Comparison of ENCODE assay signal across 21 cellular contexts in the genomic region with DNA sequence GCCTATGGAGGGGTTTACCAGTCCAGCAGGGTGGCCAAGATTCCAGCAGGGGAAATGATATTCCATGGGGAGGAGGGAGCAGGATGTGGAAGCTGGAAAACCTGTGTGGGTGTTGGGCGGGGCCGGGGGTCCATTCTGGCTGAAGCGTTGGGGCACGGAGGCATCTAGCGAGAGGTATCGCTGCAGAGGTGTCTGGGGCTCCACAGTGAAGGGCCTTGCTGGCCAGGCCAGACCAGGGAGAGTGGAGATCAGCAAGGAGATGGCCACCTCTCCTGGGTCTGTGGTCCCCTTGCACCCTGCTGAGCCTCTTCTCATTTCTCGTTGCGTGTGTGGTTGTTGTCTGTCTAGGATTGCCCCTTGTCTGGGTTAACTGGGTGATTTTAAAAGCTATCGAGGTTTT. TPM values are rescaled to one million over a fixed set of nuclear protein-coding genes. Genes with fewer than 3 reads are reported as not detected.
DNase-seq lines count a peak whose midpoint lies in the region; ATAC-seq, FAIRE-seq and TF ChIP-seq lines count a peak whose summit lies in the region.
"Had no signal": no experiment of that assay in that cellular context is flagged by ENCODE, and none has a peak within 500 bp of the region (broad histone marks: within the 10 kb centered on the region; RNA-seq: fewer than 3 reads in every experiment).

No MANE protein-coding gene starts in this region.

- H2AFZ ChIP-seq in GM23338 = no peak overlapping the region

- no peak overlapping the region for H3K27ac ChIP-seq in GM23338 (ENCODE audit: low read depth)
- peak overlapping the region; percentile 74 for H3K27ac ChIP-seq in colonic mucosa
- peak overlapping the region; percentile 77 to 82 (median 78) for H3K27ac ChIP-seq in right lobe of liver
- peak overlapping the region; percentile 96 for H3K27ac ChIP-seq in skeletal muscle tissue (ENCODE audit: low read depth, low read length)
- H3K27ac ChIP-seq: epithelial cell of prostate, HL-60 had no signal

- H3K9me3 ChIP-seq in colonic mucosa = no peaks in the 10 kb centered on the region
- H3K9me3 ChIP-seq in right lobe of liver = no peaks in the 10 kb centered on the region
- H3K9me3 ChIP-seq in skeletal muscle tissue (ENCODE audit: control insufficient read depth in 3 of 3, low read length in 3 of 3) = peaks cover 0 to 4% (median 0%) of the 10 kb centered on the region in 3 donors
- H3K9me3 ChIP-seq: HAP-1, uterus had no signal

- H3K4me1 Mint-ChIP-seq in GM23338 = peaks cover 48% of the 10 kb centered on the region

- no peak overlapping the region for H3K4me3 Mint-ChIP-seq in GM23338
- H3K4me3 Mint-ChIP-seq: activated naive CD4-positive, alpha-beta T cell treated with anti-CD3 and anti-CD28 coated beads, Interleukin-2, amount 50 U/mL, for 24 hours; neural crest cell; stimulated activated naive CD8-positive, alpha-beta T cell treated with anti-CD3 and anti-CD28 coated beads, Interleukin-15, Interleukin-2, amounts not matched to agents 100 ng/mL and 50 ng/mL, for 24 hours; T-cell had no signal

- no peaks in the 10 kb centered on the region for H3K9me2 ChIP-seq in GM23338 (ENCODE audit: insufficient read depth)

- no peak for TF ChIP-seq POLR2A in right lobe of liver (IDR thresholded peaks at IDR 0.05)
- no peak for TF ChIP-seq POLR2A in GM12891 (IDR thresholded peaks at IDR 0.05; ENCODE audit: low read depth, low read length)

- WGBS in right lobe of liver (ENCODE audit: insufficient coverage, low coverage, low lambda C conversion rate, missing lambda C conversion rate) = 25% methylated on average over 1 of the region's 9 CpGs

- peak overlapping the region in 1 of 2 donors; percentile 85 for H3K9ac ChIP-seq in colonic mucosa (ENCODE audit: low read depth in 2 of 2, low read length in 2 of 2)
- H3K9ac ChIP-seq in skeletal muscle tissue (ENCODE audit: low read depth in 1 of 3, low read length in 3 of 3) = peak overlapping the region; percentile 68 to 100 (median 92)

- peaks cover 8% of the 10 kb centered on the region; the same call in 1 of the 2 replicates for H4K20me1 ChIP-seq in GM23338 (replicated peaks; ENCODE audit: insufficient read depth)

- peaks cover 4% of the 10 kb centered on the region; the same call in 2 of the 3 replicates for H3K36me3 Mint-ChIP-seq in GM23338 (ENCODE audit: low read depth)

- TF ChIP-seq CTCF in GM23338 (conservative IDR thresholded peaks at IDR 0.05; ENCODE audit: low read depth in 2 of 2) = no peak
- TF ChIP-seq CTCF in colonic mucosa (IDR thresholded peaks at IDR 0.05) = no peak
- no peak for TF ChIP-seq CTCF in right lobe of liver (IDR thresholded peaks at IDR 0.05)

- peaks cover 85% of the 10 kb centered on the region for H3K79me2 ChIP-seq in GM23338 (replicated peaks; ENCODE audit: insufficient read depth)

- DNase-seq in GM23338 (ENCODE audit: low spot score) = no peak
- no peak for DNase-seq in colonic mucosa
- no peak for DNase-seq in right lobe of liver
- DNase-seq in GM12891 (ENCODE audit: insufficient read length, low spot score) = no peak
- no peak for DNase-seq in stimulated activated CD4-positive, alpha-beta T cell treated with anti-CD3 and anti-CD28 coated beads, Interleukin-15, amount 100 ng/mL, for 24 hours
- DNase-seq in C1 segment of cervical spinal cord (lab: John Stamatoyannopoulos, UW) = no peak
- DNase-seq: activated CD4-positive, alpha-beta T cell treated with anti-CD3 and anti-CD28 coated beads, Interleukin-2, amount 50 U/mL, for 4 hours; dorsolateral prefrontal cortex; foreskin melanocyte; NCI-H526; T-cell; uterus had no signal

- H3K4me3 ChIP-seq in GM23338 (no peak overlapping the region), colonic mucosa (no peak overlapping the region), right lobe of liver (no peak overlapping the region), skeletal muscle tissue (ENCODE audit: low read length in 3 of 3) (peak overlapping the region in 2 of 3 donors; percentile 98 to 99)
- H3K4me3 ChIP-seq: HAP-1, K562, uterus had no signal

- no peak for FAIRE-seq in GM12891 (lab: Jason Lieb, UNC)
- FAIRE-seq: K562 had no signal

- H3K27me3 Mint-ChIP-seq in GM23338 (ENCODE audit: insufficient read depth, low read depth, poor library complexity) = peaks cover 11% of the 10 kb centered on the region
- H3K27me3 Mint-ChIP-seq: activated naive CD4-positive, alpha-beta T cell treated with anti-CD3 and anti-CD28 coated beads, Interleukin-2, amount 50 U/mL, for 24 hours; stimulated activated naive CD8-positive, alpha-beta T cell treated with anti-CD3 and anti-CD28 coated beads, Interleukin-15, Interleukin-2, amounts not matched to agents 100 ng/mL and 50 ng/mL, for 24 hours; T-cell had no signal

- intact Hi-C loops in colonic mucosa (cut with DNase I) = loop anchor here (5.0 kb wide), 1 partner anchor 41 kb away; no protein-coding TSS in a partner anchor
- intact Hi-C loops in right lobe of liver (cut with DNase I) = no loop called here

- H3K9me3 Mint-ChIP-seq in GM23338 = peaks cover 5% of the 10 kb centered on the region; the same call in 1 of the 3 replicates
- H3K9me3 Mint-ChIP-seq: activated naive CD4-positive, alpha-beta T cell treated with anti-CD3 and anti-CD28 coated beads, Interleukin-2, amount 50 U/mL, for 24 hours had no signal

- ATAC-seq in GM23338 (no peak), right lobe of liver (no peak), HG03039 (IDR thresholded peaks at IDR 0.05; ENCODE audit: unreplicated experiment) (no peak)
- ATAC-seq: K562, T-cell had no signal

- H3F3A ChIP-seq in GM23338 (replicated peaks; ENCODE audit: low read depth) = no peaks in the 10 kb centered on the region

- H3K4me1 ChIP-seq in GM23338 (ENCODE audit: insufficient read depth) = peaks cover 28% of the 10 kb centered on the region
- H3K4me1 ChIP-seq in colonic mucosa = peaks cover 34% of the 10 kb centered on the region
- peaks cover 0 to 62% (median 14%) of the 10 kb centered on the region in 4 donors for H3K4me1 ChIP-seq in right lobe of liver
- peaks cover 79 to 92% (median 85%) of the 10 kb centered on the region in 3 donors for H3K4me1 ChIP-seq in skeletal muscle tissue (ENCODE audit: control insufficient read depth in 3 of 3, insufficient read depth in 3 of 3, low read length in 3 of 3)
- H3K4me1 ChIP-seq: HAP-1 had no signal

- H3K27me3 ChIP-seq in GM23338 (ENCODE audit: insufficient read depth) (no peaks in the 10 kb centered on the region), colonic mucosa (no peaks in the 10 kb centered on the region), right lobe of liver (no peaks in the 10 kb centered on the region), skeletal muscle tissue (ENCODE audit: control insufficient read depth in 3 of 3, insufficient read depth in 3 of 3, low read length in 3 of 3) (no peaks in the 10 kb centered on the region)
- H3K27me3 ChIP-seq: dorsolateral prefrontal cortex, uterus had no signal

- peak overlapping the region; percentile 41; the same call in 1 of the 2 replicates for H3K27ac Mint-ChIP-seq in GM23338
- H3K27ac Mint-ChIP-seq: activated naive CD4-positive, alpha-beta T cell treated with anti-CD3 and anti-CD28 coated beads, Interleukin-2, amount 50 U/mL, for 24 hours; stimulated activated naive CD8-positive, alpha-beta T cell treated with anti-CD3 and anti-CD28 coated beads, Interleukin-15, Interleukin-2, amounts not matched to agents 100 ng/mL and 50 ng/mL, for 24 hours; T-cell had no signal

- no peaks in the 10 kb centered on the region for H3K36me3 ChIP-seq in GM23338 (ENCODE audit: insufficient read depth)
- no peaks in the 10 kb centered on the region for H3K36me3 ChIP-seq in colonic mucosa
- peaks cover 0 to 5% (median 0%) of the 10 kb centered on the region in 4 donors for H3K36me3 ChIP-seq in right lobe of liver
- H3K36me3 ChIP-seq in skeletal muscle tissue (ENCODE audit: control insufficient read depth in 3 of 3, insufficient read depth in 3 of 3, low read length in 3 of 3) = peaks cover 3 to 17% (median 5%) of the 10 kb centered on the region in 3 donors
- H3K36me3 ChIP-seq: HAP-1, uterus had no signal

- no peak overlapping the region for H3K4me2 ChIP-seq in GM23338

TF ChIP-seq in GM23338, 12 proteins besides CTCF, POLR2A, EP300 and RAD21 (continues in another document):
- no peak for TF ChIP-seq EZH2 (IDR thresholded peaks at IDR 0.05; ENCODE audit: low read depth, unreplicated experiment)
- TF ChIP-seq JUNB (IDR thresholded peaks at IDR 0.05; ENCODE audit: unreplicated experiment) = no peak
- TF ChIP-seq, protein P1, sequence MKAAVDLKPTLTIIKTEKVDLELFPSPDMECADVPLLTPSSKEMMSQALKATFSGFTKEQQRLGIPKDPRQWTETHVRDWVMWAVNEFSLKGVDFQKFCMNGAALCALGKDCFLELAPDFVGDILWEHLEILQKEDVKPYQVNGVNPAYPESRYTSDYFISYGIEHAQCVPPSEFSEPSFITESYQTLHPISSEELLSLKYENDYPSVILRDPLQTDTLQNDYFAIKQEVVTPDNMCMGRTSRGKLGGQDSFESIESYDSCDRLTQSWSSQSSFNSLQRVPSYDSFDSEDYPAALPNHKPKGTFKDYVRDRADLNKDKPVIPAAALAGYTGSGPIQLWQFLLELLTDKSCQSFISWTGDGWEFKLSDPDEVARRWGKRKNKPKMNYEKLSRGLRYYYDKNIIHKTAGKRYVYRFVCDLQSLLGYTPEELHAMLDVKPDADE (IDR thresholded peaks at IDR 0.05) = no peak

TF ChIP-seq in GM12891, 5 proteins besides CTCF, POLR2A, EP300 and RAD21:
- no peak for TF ChIP-seq SPI1 (IDR thresholded peaks at IDR 0.05; ENCODE audit: low read depth, low read length)
- no peak for TF ChIP-seq POU2F2 (IDR thresholded peaks at IDR 0.05; ENCODE audit: low read depth, low read length)
- no peak for TF ChIP-seq PAX5 (IDR thresholded peaks at IDR 0.05; ENCODE audit: insufficient read depth, low read length, severe bottlenecking)
- no peak for TF ChIP-seq POLR2AphosphoS5 (IDR thresholded peaks at IDR 0.05; ENCODE audit: low read depth, low read length)
- no peak for TF ChIP-seq TAF1 (IDR thresholded peaks at IDR 0.05; ENCODE audit: low read depth, low read length)

RNA-seq across cellular contexts. Expression of a gene that starts 6.2 kb away (rescaled TPM):
- total RNA-seq in GM23338 (2014; rRNA removed; shearing (Covaris generic)) = 37.4 TPM in 2 replicates
- 25.2 and 28.5 TPM in 2 replicates for polyA plus RNA-seq in GM23338 (2016; fragmentation: Nextera tagmentation; extraction: Ambion mirVana)
- total RNA-seq in colonic mucosa = 10 to 100 TPM; 56.3 to 58.1 TPM
- 10 to 100 TPM; 51.6 to 78.1 (median 69.6) TPM for total RNA-seq in right lobe of liver
- total RNA-seq in skeletal muscle tissue = 64.7 TPM
- 10.4 TPM for polyA plus RNA-seq in GM12891 (2012; ENCODE audit: low read depth, missing spikeins)

Comparison
In these comparisons a context has a peak if more than half of its experiments do, and no peak if none do; other contexts are left out.
1. H3K4me3 ChIP-seq: peak in skeletal muscle tissue (2 of 3); none in GM23338 (single experiment), colonic mucosa (single experiment) and right lobe of liver (0 of 3).